1 cellular context compared by ENCODE assay signal in genomic region chr19:10884273-10884672, GRCh38.
TF ChIP-seq lines count a peak whose summit lies in the region.

No MANE protein-coding gene starts in this region.

TF ChIP-seq in H1, 55 proteins besides CTCF, POLR2A, EP300 and RAD21:
- TF ChIP-seq SIRT6 (IDR thresholded peaks at IDR 0.05; ENCODE audit: low read length), result no peak
- no peak for TF ChIP-seq SUZ12 (IDR thresholded peaks at IDR 0.05; ENCODE audit: low read length)
- TF ChIP-seq KDM4A (IDR thresholded peaks at IDR 0.05; ENCODE audit: low read depth, low read length, severe bottlenecking), result no peak
- no peak for TF ChIP-seq NRF1 (IDR thresholded peaks at IDR 0.05; ENCODE audit: low read depth, low read length)
